In genomic region chr3:70526966-70527515, GRCh38 we compare ENCODE assay signal across 19 cellular contexts.
DNase-seq lines count a peak whose midpoint lies in the region; ATAC-seq and TF ChIP-seq lines count a peak whose summit lies in the region.
"Had no signal": no experiment of that assay in that cellular context is flagged by ENCODE, and none has a peak within 500 bp of the region (broad histone marks: within the 10 kb centered on the region; RNA-seq: fewer than 3 reads in every experiment).

No MANE protein-coding gene starts in this region.

- no peaks in the 10 kb centered on the region for H3K4me1 Mint-ChIP-seq in activated naive CD8-positive, alpha-beta T cell treated with anti-CD3 and anti-CD28 coated beads for 36 hours

- H3K27me3 Mint-ChIP-seq in activated naive CD8-positive, alpha-beta T cell treated with anti-CD3 and anti-CD28 coated beads for 36 hours = no peaks in the 10 kb centered on the region

- no peak for ATAC-seq in GM21515 (IDR thresholded peaks at IDR 0.05; ENCODE audit: unreplicated experiment)

- no peak overlapping the region for H3K4me3 ChIP-seq in adipocyte (ENCODE audit: low read length)
- H3K4me3 ChIP-seq in fibroblast of the aortic adventitia (ENCODE audit: low read depth, low read length) = no peak overlapping the region

- no peaks in the 10 kb centered on the region for H3K4me1 ChIP-seq in adipocyte (ENCODE audit: control insufficient read depth, insufficient read depth, low read length)

- no peak overlapping the region for H3K9ac ChIP-seq in adipocyte (ENCODE audit: low read length)

- H3K36me3 ChIP-seq in adipocyte (ENCODE audit: control insufficient read depth, insufficient read depth, low read length, severe bottlenecking) = no peaks in the 10 kb centered on the region

- DNase-seq in NCI-H82 (lab: John Stamatoyannopoulos, UW) (peak; percentile 52), NCI-H82 treated with DMSO at 0.1 percent for 48 hours (lab: John Stamatoyannopoulos, UW; ENCODE audit: unreplicated experiment) (no peak), adipocyte (ENCODE audit: low read depth) (peak; percentile 43), fibroblast of the aortic adventitia (ENCODE audit: low read depth) (peak; percentile 34), amniotic stem cell (lab: John Stamatoyannopoulos, UW) (no peak), DMS153 treated with DMSO at 0.1 percent for 48 hours (lab: John Stamatoyannopoulos, UW; ENCODE audit: unreplicated experiment) (no peak)
- DNase-seq in activated naive CD8-positive, alpha-beta T cell treated with anti-CD3 and anti-CD28 coated beads for 36 hours = no peak
- DNase-seq: 8988T, C1 segment of cervical spinal cord, DND-41, GDM1, H9, KG1, NCI-H1436, NCI-H2029 treated with DMSO at 0.1 percent for 48 hours, NCI-H2227 treated with DMSO at 0.1 percent for 48 hours, NCI-H524 treated with DMSO at 0.1 percent for 48 hours, SHP77 had no signal

- no peak overlapping the region for H3K27ac Mint-ChIP-seq in activated naive CD8-positive, alpha-beta T cell treated with anti-CD3 and anti-CD28 coated beads for 36 hours
- H3K27ac Mint-ChIP-seq: H9 had no signal

- H3K36me3 Mint-ChIP-seq in activated naive CD8-positive, alpha-beta T cell treated with anti-CD3 and anti-CD28 coated beads for 36 hours = no peaks in the 10 kb centered on the region

- no peak overlapping the region for H3K4me3 Mint-ChIP-seq in activated naive CD8-positive, alpha-beta T cell treated with anti-CD3 and anti-CD28 coated beads for 36 hours
- H3K4me3 Mint-ChIP-seq: H9 had no signal

- H3K9me3 ChIP-seq in adipocyte (ENCODE audit: control insufficient read depth, low read length) = no peaks in the 10 kb centered on the region

- no peaks in the 10 kb centered on the region for H3K27me3 ChIP-seq in adipocyte (replicated peaks; ENCODE audit: control insufficient read depth, insufficient read depth, low read length)

- H3K9me3 Mint-ChIP-seq in activated naive CD8-positive, alpha-beta T cell treated with anti-CD3 and anti-CD28 coated beads for 36 hours = no peaks in the 10 kb centered on the region
- H3K9me3 Mint-ChIP-seq: H9 had no signal

- TF ChIP-seq CTCF in fibroblast of the aortic adventitia (IDR thresholded peaks at IDR 0.05; ENCODE audit: insufficient read depth, low read length) = no peak

Comparison
In these comparisons a context has a peak if more than half of its experiments do, and no peak if none do; other contexts are left out.
1. DNase-seq: peak in NCI-H82 (single experiment), adipocyte (single experiment) and fibroblast of the aortic adventitia (single experiment); none in NCI-H82 treated with DMSO at 0.1 percent for 48 hours (single experiment), amniotic stem cell (single experiment), activated naive CD8-positive, alpha-beta T cell treated with anti-CD3 and anti-CD28 coated beads for 36 hours (single experiment) and DMS153 treated with DMSO at 0.1 percent for 48 hours (single experiment).